8 cellular contexts compared by ENCODE assay signal in the genomic region with DNA sequence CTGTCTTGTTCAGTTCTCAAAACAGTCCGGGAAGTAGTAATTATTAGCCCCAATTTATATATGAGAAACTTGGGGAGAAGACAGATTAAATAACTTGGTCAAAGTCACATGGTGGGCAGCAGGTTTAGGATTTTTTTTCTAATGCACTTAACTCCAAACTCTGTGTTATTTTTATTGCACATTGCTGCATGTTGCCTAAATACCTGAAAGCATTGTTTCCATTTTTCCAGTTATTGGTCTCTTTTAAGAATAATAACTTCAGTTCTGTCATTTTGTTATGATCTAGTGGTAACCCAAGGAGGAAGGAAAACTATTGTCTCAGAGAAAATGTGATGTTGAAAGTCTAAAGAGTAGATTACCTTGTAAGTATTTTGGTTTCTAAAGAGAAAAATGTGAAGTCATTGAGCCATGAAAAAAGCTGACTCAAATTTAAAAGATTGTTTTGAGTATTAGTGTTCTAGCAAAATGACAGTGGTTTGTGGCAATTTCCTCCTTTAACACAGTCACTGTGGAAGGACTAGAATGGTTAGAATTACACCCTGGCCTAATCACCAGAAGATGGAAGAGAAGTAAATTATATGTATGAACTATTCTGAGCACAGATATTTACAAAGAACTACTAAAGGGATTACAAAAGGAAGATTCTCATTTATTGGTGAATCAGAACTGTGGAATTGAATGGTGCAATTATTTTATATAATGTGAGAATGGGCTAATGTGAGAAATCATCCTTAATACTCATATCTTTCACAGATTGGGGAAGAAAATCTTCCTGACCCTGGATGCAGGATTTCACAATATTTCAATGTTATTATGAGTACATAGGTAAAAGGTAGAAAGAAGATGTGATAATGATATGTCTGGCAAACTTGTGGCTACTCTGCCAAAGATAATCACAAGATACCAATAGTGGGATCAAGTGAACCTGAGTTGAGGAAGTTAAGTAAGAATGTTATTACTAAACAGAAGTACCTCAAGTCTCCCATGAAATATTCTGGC.
DNase-seq lines count a peak whose midpoint lies in the region; ATAC-seq and TF ChIP-seq lines count a peak whose summit lies in the region.

No MANE protein-coding gene starts in this region.

- H3K27me3 ChIP-seq in GM06990 (replicated peaks; ENCODE audit: control insufficient read depth, insufficient read depth, low read length) = no peaks in the 10 kb centered on the region

- peak; percentile 51 for DNase-seq in GM06990 (ENCODE audit: extremely low read depth, insufficient read length)
- DNase-seq in epithelial cell of esophagus (ENCODE audit: low read depth) = peak; percentile 66
- DNase-seq in activated naive CD4-positive, alpha-beta T cell (lab: John Stamatoyannopoulos, UW) = no peak
- DNase-seq in NCI-H1048 (lab: John Stamatoyannopoulos, UW) = no peak
- no peak for DNase-seq in activated CD4-positive, alpha-beta T cell treated with anti-CD3 and anti-CD28 coated beads for 1 hour
- DNase-seq in activated CD4-positive, alpha-beta T cell treated with anti-CD3 and anti-CD28 coated beads for 4 hours = no peak

- TF ChIP-seq CTCF in GM06990 (IDR thresholded peaks at IDR 0.05; ENCODE audit: insufficient read depth, low read length, poor library complexity, severe bottlenecking) = no peak
- no peak for TF ChIP-seq CTCF in epithelial cell of esophagus (IDR thresholded peaks at IDR 0.05; ENCODE audit: insufficient read depth, low read depth, low read length, missing control alignments)

- no peaks in the 10 kb centered on the region for H3K36me3 ChIP-seq in GM06990 (ENCODE audit: control insufficient read depth, insufficient read depth, low read length)

- peak; percentile 94 for ATAC-seq in GM21528 (IDR thresholded peaks at IDR 0.05; ENCODE audit: low FRiP score, unreplicated experiment)
- peak; percentile 82 for ATAC-seq in HG03558 (IDR thresholded peaks at IDR 0.05; ENCODE audit: extremely low read depth, unreplicated experiment)

- no peak overlapping the region for H3K4me3 ChIP-seq in GM06990 (replicated peaks; ENCODE audit: low read depth, low read length)
- H3K4me3 ChIP-seq in epithelial cell of esophagus (ENCODE audit: low read length) = no peak overlapping the region

Comparison
In these comparisons a context has a peak if more than half of its experiments do, and no peak if none do; other contexts are left out.
1. DNase-seq: peak in GM06990 (single experiment) and epithelial cell of esophagus (single experiment); none in activated naive CD4-positive, alpha-beta T cell (0 of 4), NCI-H1048 (single experiment), activated CD4-positive, alpha-beta T cell treated with anti-CD3 and anti-CD28 coated beads for 1 hour (single experiment) and activated CD4-positive, alpha-beta T cell treated with anti-CD3 and anti-CD28 coated beads for 4 hours (0 of 2).